8 cellular contexts compared by ENCODE assay signal in the genomic region with DNA sequence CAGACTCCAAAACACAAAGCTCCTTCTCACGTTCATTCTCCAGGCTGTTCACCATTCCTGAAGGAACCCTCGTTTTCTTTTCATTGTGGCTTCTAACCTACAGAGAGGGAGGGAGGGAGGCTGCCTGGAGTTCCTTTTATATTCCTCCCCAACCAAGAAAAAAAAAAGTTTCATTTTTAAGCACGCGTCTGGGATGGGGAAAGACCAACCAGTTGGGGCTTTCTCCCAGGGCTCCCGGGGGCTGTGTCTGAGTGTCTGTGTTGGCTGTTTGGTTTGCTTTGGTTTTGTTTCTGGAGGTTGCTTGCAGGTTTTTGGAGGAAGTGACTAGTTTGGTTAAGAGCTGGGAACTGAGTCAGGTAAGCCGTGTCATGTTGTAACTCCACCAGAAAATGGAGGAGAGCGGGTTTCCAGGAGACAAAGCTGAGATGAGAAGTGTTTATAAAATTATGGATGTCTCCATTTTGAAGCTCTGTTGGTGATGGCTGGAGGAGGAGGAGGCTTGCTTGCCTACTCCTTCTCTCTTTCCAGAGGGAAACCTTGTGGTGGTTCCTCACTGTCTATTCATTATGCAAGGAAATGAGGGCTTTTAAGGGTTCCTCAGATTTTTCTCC. TPM values are rescaled to one million over a fixed set of nuclear protein-coding genes. Genes with fewer than 3 reads are reported as not detected.
DNase-seq lines count a peak whose midpoint lies in the region; ATAC-seq and TF ChIP-seq lines count a peak whose summit lies in the region.

No MANE protein-coding gene starts in this region.

- intact Hi-C loops in ovary (cut with DNase I): loop anchor here in 3 of 4 donors (5.0 to 10.0 kb wide), 4 partner anchors 58 to 773 kb away; no protein-coding TSS in a partner anchor

- H3K27me3 ChIP-seq in RWPE2 (ENCODE audit: insufficient read depth, poor library complexity, severe bottlenecking) (no peaks in the 10 kb centered on the region), ovary (no peaks in the 10 kb centered on the region)

- ATAC-seq in RWPE2 (ENCODE audit: low read depth): peak; percentile 5; the same call in 1 of the 3 replicates
- no peak for ATAC-seq in GM18868 (IDR thresholded peaks at IDR 0.05; ENCODE audit: unreplicated experiment)
- ATAC-seq in GM21447 (IDR thresholded peaks at IDR 0.05; ENCODE audit: unreplicated experiment): no peak

- DNase-seq in DMS53 (lab: John Stamatoyannopoulos, UW) (peak; percentile 24), DMS53 treated with DMSO at 0.1 percent for 48 hours (lab: John Stamatoyannopoulos, UW; ENCODE audit: unreplicated experiment) (no peak), RWPE2 (ENCODE audit: low spot score) (no peak), fibroblast of the aortic adventitia (ENCODE audit: low read depth) (peak; percentile 63), ovary (peak in 4 of 5 donors; percentile 30 to 47 (median 42))
- no peak for DNase-seq in activated CD4-positive, alpha-beta T cell treated with anti-CD3 and anti-CD28 coated beads for 48 hours

- H3K4me1 ChIP-seq in RWPE2 (ENCODE audit: insufficient read depth, poor library complexity, severe bottlenecking) (peaks cover 44% of the 10 kb centered on the region), ovary (ENCODE audit: insufficient read depth) (peaks cover 14% of the 10 kb centered on the region)

- TF ChIP-seq EP300 in ovary (IDR thresholded peaks at IDR 0.05): no peak

- H3K27ac ChIP-seq in RWPE2 (ENCODE audit: poor library complexity, severe bottlenecking) (peak overlapping the region; percentile 86), ovary (peak overlapping the region; percentile 84 to 93)

- no peaks in the 10 kb centered on the region for H3K9me3 ChIP-seq in RWPE2 (ENCODE audit: severe bottlenecking)
- no peaks in the 10 kb centered on the region for H3K9me3 ChIP-seq in ovary

- 13 to 17% (median 13%) methylated on average over 7 of the region's 7 CpGs for WGBS in ovary, 3 donors

- no peak for TF ChIP-seq CTCF in RWPE2 (IDR thresholded peaks at IDR 0.05; ENCODE audit: poor library complexity, severe bottlenecking)
- no peak for TF ChIP-seq CTCF in fibroblast of the aortic adventitia (IDR thresholded peaks at IDR 0.05; ENCODE audit: insufficient read depth, low read length)
- TF ChIP-seq CTCF in ovary (IDR thresholded peaks at IDR 0.05): no peak

- H3K4me3 ChIP-seq in RWPE2 (ENCODE audit: severe bottlenecking) (peak overlapping the region; percentile 64), fibroblast of the aortic adventitia (ENCODE audit: low read depth, low read length) (peak overlapping the region; percentile 91), ovary (peak overlapping the region; percentile 58)

- no peak for TF ChIP-seq POLR2A in ovary (IDR thresholded peaks at IDR 0.05)

- no peaks in the 10 kb centered on the region for H3K36me3 ChIP-seq in RWPE2 (ENCODE audit: low read depth)
- no peaks in the 10 kb centered on the region for H3K36me3 ChIP-seq in ovary

RNA-seq across cellular contexts. Expression of gene ZNF462, which starts 1.7 kb away (rescaled TPM):
- total RNA-seq in fibroblast of the aortic adventitia (ENCODE audit: low replicate concordance): 9.1 and 30.0 TPM in 2 replicates
- 10 to 100 TPM; 22.1 to 87.6 (median 54.4) TPM for total RNA-seq in ovary
- polyA plus RNA-seq in ovary: 1 to 10 TPM; 5.8 to 7.4 TPM

Comparison
In these comparisons a context has a peak if more than half of its experiments do, and no peak if none do; other contexts are left out.
1. DNase-seq: peak in DMS53 (single experiment), fibroblast of the aortic adventitia (single experiment) and ovary (4 of 5); none in DMS53 treated with DMSO at 0.1 percent for 48 hours (single experiment), RWPE2 (single experiment) and activated CD4-positive, alpha-beta T cell treated with anti-CD3 and anti-CD28 coated beads for 48 hours (single experiment).
2. Peak in every context shown above with its lines, with median percentiles within 50 percentile points of each other: H3K4me3 ChIP-seq.